ENCODE assay signal across 7 cellular contexts in genomic region chr5:138129347-138129746, GRCh38. TPM values are rescaled to one million over a fixed set of nuclear protein-coding genes. Genes with fewer than 3 reads are reported as not detected.
"Had no signal": no experiment of that assay in that cellular context is flagged by ENCODE, and none has a peak within 500 bp of the region (broad histone marks: within the 10 kb centered on the region; RNA-seq: fewer than 3 reads in every experiment).

No MANE protein-coding gene starts in this region.

- DNase-seq: H9, HCEC 1CT, IMR-90 had no signal

- H3K4me3 Mint-ChIP-seq: GM23338, H9 had no signal

- H3K9me3 Mint-ChIP-seq: GM23338, H9 had no signal

- H3K27ac Mint-ChIP-seq: GM23338, H9 had no signal

RNA-seq across cellular contexts. Expression of gene NME5, which starts 9.9 kb away (rescaled TPM):
- total RNA-seq: GM23338, HT-29, K562 had no signal

RNA-seq across cellular contexts. Expression of gene WNT8A, which starts 45.5 kb away (rescaled TPM):
- total RNA-seq: GM23338, H1, HT-29, IMR-90, K562 had no signal
